Comparison of ENCODE assay signal across 10 cellular contexts in genomic region chr17:81713556-81714411, GRCh38. TPM values are rescaled to one million over a fixed set of nuclear protein-coding genes. Genes with fewer than 3 reads are reported as not detected.
DNase-seq lines count a peak whose midpoint lies in the region; ATAC-seq and TF ChIP-seq lines count a peak whose summit lies in the region.
"Had no signal": no experiment of that assay in that cellular context is flagged by ENCODE, and none has a peak within 500 bp of the region (broad histone marks: within the 10 kb centered on the region; RNA-seq: fewer than 3 reads in every experiment).

No MANE protein-coding gene starts in this region.

- CTCF ChIA-PET in activated CD8-positive, alpha-beta memory T cell treated with anti-CD3 and anti-CD28 coated beads, Interleukin-2, amount 10 ng/mL, durations not matched to agents 7 days and 5 days (lab: Charles Lee) = interaction anchor here (1.1 to 2.1 kb wide), 5 partner anchors 8 to 149 kb away, joined by 3 to 10 read pairs (median 6); partner anchors contain the start of genes ARL16 and HGS

- peaks cover 2% of the 10 kb centered on the region for H3K36me3 Mint-ChIP-seq in activated CD8-positive, alpha-beta memory T cell treated with anti-CD3 and anti-CD28 coated beads, Interleukin-2, amount 10 ng/mL, durations not matched to agents 7 days and 5 days
- H3K36me3 Mint-ChIP-seq in glutamatergic neuron (ENCODE audit: unreplicated experiment) = no peaks in the 10 kb centered on the region

- peaks cover 22 to 57% (median 34%) of the 10 kb centered on the region in 6 donors for H3K4me1 ChIP-seq in spleen

- TF ChIP-seq CTCF in glutamatergic neuron (IDR thresholded peaks at IDR 0.05; ENCODE audit: partially characterized antibody, unreplicated experiment) = no peak
- TF ChIP-seq CTCF in spleen (IDR thresholded peaks at IDR 0.05 in 8 of 11, conservative IDR thresholded peaks at IDR 0.05 in 3 of 11) = no peak

- intact Hi-C loops in spleen (cut with DNase I; ENCODE audit: low total_unique reads) = no loop called here

- H3K27ac ChIP-seq in spleen = no peak overlapping the region

- H3K9me3 Mint-ChIP-seq in activated CD8-positive, alpha-beta memory T cell treated with anti-CD3 and anti-CD28 coated beads, Interleukin-2, amount 10 ng/mL, durations not matched to agents 7 days and 5 days (ENCODE audit: low read depth) = no peaks in the 10 kb centered on the region
- peaks cover 7% of the 10 kb centered on the region for H3K9me3 Mint-ChIP-seq in glutamatergic neuron (ENCODE audit: unreplicated experiment)

- H3K27me3 Mint-ChIP-seq in activated CD8-positive, alpha-beta memory T cell treated with anti-CD3 and anti-CD28 coated beads, Interleukin-2, amount 10 ng/mL, durations not matched to agents 7 days and 5 days = no peaks in the 10 kb centered on the region
- H3K27me3 Mint-ChIP-seq in glutamatergic neuron (ENCODE audit: unreplicated experiment) = peaks cover 10% of the 10 kb centered on the region

- WGBS in spleen, 5 donors = 74 to 88% (median 81%) methylated on average over 11 to 36 of the region's 36 CpGs

- H3K4me3 Mint-ChIP-seq in activated CD8-positive, alpha-beta memory T cell treated with anti-CD3 and anti-CD28 coated beads, Interleukin-2, amount 10 ng/mL, durations not matched to agents 7 days and 5 days = peak overlapping the region; percentile 81
- H3K4me3 Mint-ChIP-seq in glutamatergic neuron (ENCODE audit: unreplicated experiment) = peak overlapping the region; percentile 95

- ATAC-seq in activated CD8-positive, alpha-beta memory T cell treated with anti-CD3 and anti-CD28 coated beads, Interleukin-2, amount 10 ng/mL, durations not matched to agents 7 days and 5 days = no peak
- peak; percentile 0; the same call in 1 of the 3 replicates for ATAC-seq in SK-N-SH treated with all-trans-retinoic acid at 6 μM for 48 hours
- ATAC-seq in GM21576 (IDR thresholded peaks at IDR 0.05; ENCODE audit: unreplicated experiment) = no peak

- peaks cover 29% of the 10 kb centered on the region for H3K4me1 Mint-ChIP-seq in activated CD8-positive, alpha-beta memory T cell treated with anti-CD3 and anti-CD28 coated beads, Interleukin-2, amount 10 ng/mL, durations not matched to agents 7 days and 5 days
- H3K4me1 Mint-ChIP-seq in glutamatergic neuron (ENCODE audit: low read depth, unreplicated experiment) = peaks cover 10% of the 10 kb centered on the region

- no peak for TF ChIP-seq POLR2A in spleen (IDR thresholded peaks at IDR 0.05)

- peak overlapping the region in 1 of 8 donors; percentile 99 for H3K4me3 ChIP-seq in spleen

- DNase-seq in activated CD8-positive, alpha-beta memory T cell treated with anti-CD3 and anti-CD28 coated beads, Interleukin-2, amount 10 ng/mL, durations not matched to agents 7 days and 5 days = no peak
- DNase-seq in activated CD8-positive, alpha-beta memory T cell treated with anti-CD3 and anti-CD28 coated beads, Interleukin-2, amount 50 U/mL, for 4 hours = no peak
- DNase-seq in glutamatergic neuron (peak; percentile 78), spleen (peak; percentile 76), middle frontal gyrus (ENCODE audit: extremely low spot score, low spot score) (no peak), NCI-H1930 (lab: John Stamatoyannopoulos, UW) (no peak)
- DNase-seq: activated CD4-positive, alpha-beta T cell treated with anti-CD3 and anti-CD28 coated beads, Interleukin-2, amount 50 U/mL, for 1 hour; COR-L47 had no signal

- no peaks in the 10 kb centered on the region for H3K27me3 ChIP-seq in spleen (replicated peaks in 1 of 7)

- H3K27ac Mint-ChIP-seq in activated CD8-positive, alpha-beta memory T cell treated with anti-CD3 and anti-CD28 coated beads, Interleukin-2, amount 10 ng/mL, durations not matched to agents 7 days and 5 days = no peak overlapping the region
- peak overlapping the region; percentile 98 for H3K27ac Mint-ChIP-seq in glutamatergic neuron (ENCODE audit: unreplicated experiment)

- no peaks in the 10 kb centered on the region for H3K9me3 ChIP-seq in spleen

- peaks cover 0 to 33% (median 0%) of the 10 kb centered on the region in 6 donors for H3K36me3 ChIP-seq in spleen

TF ChIP-seq in SK-N-SH treated with all-trans-retinoic acid at 6 μM for 48 hours, 23 proteins besides CTCF, POLR2A, EP300 and RAD21 (continues in another document):
- TF ChIP-seq CSDC2 (CRISPR knock-in tag; IDR thresholded peaks at IDR 0.05) (no peak), ZC3H10 (CRISPR knock-in tag; IDR thresholded peaks at IDR 0.05) (no peak), ISL1 (CRISPR knock-in tag; IDR thresholded peaks at IDR 0.05) (no peak), POU6F1 (CRISPR knock-in tag; IDR thresholded peaks at IDR 0.05; ENCODE audit: borderline replicate concordance, low read depth) (no peak), GLIS3 (CRISPR knock-in tag; IDR thresholded peaks at IDR 0.05) (no peak), ZNF565 (CRISPR knock-in tag; conservative IDR thresholded peaks at IDR 0.05; ENCODE audit: low read depth) (no peak), PPARA (CRISPR knock-in tag; IDR thresholded peaks at IDR 0.05; ENCODE audit: borderline replicate concordance) (no peak), TCF4 (CRISPR knock-in tag; IDR thresholded peaks at IDR 0.05; ENCODE audit: borderline replicate concordance) (no peak), ARNTL (CRISPR knock-in tag; IDR thresholded peaks at IDR 0.05; ENCODE audit: borderline replicate concordance, low read depth) (no peak), ZNF70 (CRISPR knock-in tag; IDR thresholded peaks at IDR 0.05) (no peak), TOX (CRISPR knock-in tag; IDR thresholded peaks at IDR 0.05; ENCODE audit: borderline replicate concordance) (no peak), TSHZ2 (CRISPR knock-in tag; IDR thresholded peaks at IDR 0.05) (no peak)

RNA-seq across cellular contexts. Expression of gene SLC25A10, which starts 1.7 kb away (rescaled TPM):
- 10 to 100 TPM; 32.8 to 40.1 TPM for total RNA-seq in activated CD8-positive, alpha-beta memory T cell treated with anti-CD3 and anti-CD28 coated beads, Interleukin-2, amount 10 ng/mL, durations not matched to agents 7 days and 5 days
- 60.8 TPM for total RNA-seq in glutamatergic neuron (ENCODE audit: unreplicated experiment)
- total RNA-seq in spleen = 1 to 10 TPM; 2.9 to 7.5 (median 3.7) TPM
- polyA plus RNA-seq in spleen = 1 to 10 TPM; 4.7 to 7.7 (median 6.9) TPM

RNA-seq across cellular contexts. Expression of gene MRPL12, which starts 10.6 kb away (rescaled TPM):
- 100 to 1,000 TPM; 102 to 126 TPM for total RNA-seq in activated CD8-positive, alpha-beta memory T cell treated with anti-CD3 and anti-CD28 coated beads, Interleukin-2, amount 10 ng/mL, durations not matched to agents 7 days and 5 days
- 57.7 TPM for total RNA-seq in glutamatergic neuron (ENCODE audit: unreplicated experiment)
- total RNA-seq in spleen = 10 to 100 TPM; 36.2 to 68.5 (median 43.2) TPM
- polyA plus RNA-seq in spleen = 100 to 1,000 TPM in 2 of 3 donors, 10 to 100 TPM in 1; 71.7 to 160 (median 121) TPM

RNA-seq across cellular contexts. Expression of gene HGS, which starts 30.0 kb away (rescaled TPM):
- total RNA-seq in activated CD8-positive, alpha-beta memory T cell treated with anti-CD3 and anti-CD28 coated beads, Interleukin-2, amount 10 ng/mL, durations not matched to agents 7 days and 5 days = 100 to 1,000 TPM; 145 to 159 TPM
- total RNA-seq in glutamatergic neuron (ENCODE audit: unreplicated experiment) (167 TPM), spleen (100 to 1,000 TPM in 4 of 7 donors, 10 to 100 TPM in 3; 62.3 to 134 (median 106) TPM)
- polyA plus RNA-seq in spleen = 100 to 1,000 TPM in 2 of 3 donors, 10 to 100 TPM in 1; 61.3 to 133 (median 119) TPM

RNA-seq across cellular contexts. Expression of gene ARL16, which starts 30.2 kb away (rescaled TPM):
- 10 to 100 TPM; 14.9 to 15.4 TPM for total RNA-seq in activated CD8-positive, alpha-beta memory T cell treated with anti-CD3 and anti-CD28 coated beads, Interleukin-2, amount 10 ng/mL, durations not matched to agents 7 days and 5 days
- total RNA-seq in glutamatergic neuron (ENCODE audit: unreplicated experiment) = 55.2 TPM
- 10 to 100 TPM; 22.5 to 36.6 (median 29.1) TPM for total RNA-seq in spleen
- polyA plus RNA-seq in spleen = 10 to 100 TPM; 56.0 to 93.5 (median 79.8) TPM

RNA-seq across cellular contexts. Expression of gene CCDC137, which starts 47.2 kb away (rescaled TPM):
- 10 to 100 TPM; 37.4 to 42.3 TPM for total RNA-seq in activated CD8-positive, alpha-beta memory T cell treated with anti-CD3 and anti-CD28 coated beads, Interleukin-2, amount 10 ng/mL, durations not matched to agents 7 days and 5 days
- total RNA-seq in glutamatergic neuron (ENCODE audit: unreplicated experiment) (33.8 TPM), spleen (10 to 100 TPM; 10.7 to 24.2 (median 19.0) TPM)
- 10 to 100 TPM; 20.7 to 40.1 (median 21.4) TPM for polyA plus RNA-seq in spleen

Comparison
In these comparisons a context has a peak if more than half of its experiments do, and no peak if none do; other contexts are left out.
1. DNase-seq: peak in glutamatergic neuron (single experiment) and spleen (single experiment); none in activated CD8-positive, alpha-beta memory T cell treated with anti-CD3 and anti-CD28 coated beads, Interleukin-2, amount 10 ng/mL, durations not matched to agents 7 days and 5 days (single experiment), activated CD8-positive, alpha-beta memory T cell treated with anti-CD3 and anti-CD28 coated beads, Interleukin-2, amount 50 U/mL, for 4 hours (single experiment), middle frontal gyrus (single experiment) and NCI-H1930 (0 of 2).